Comparison of ENCODE assay signal across 8 cellular contexts in the genomic region with DNA sequence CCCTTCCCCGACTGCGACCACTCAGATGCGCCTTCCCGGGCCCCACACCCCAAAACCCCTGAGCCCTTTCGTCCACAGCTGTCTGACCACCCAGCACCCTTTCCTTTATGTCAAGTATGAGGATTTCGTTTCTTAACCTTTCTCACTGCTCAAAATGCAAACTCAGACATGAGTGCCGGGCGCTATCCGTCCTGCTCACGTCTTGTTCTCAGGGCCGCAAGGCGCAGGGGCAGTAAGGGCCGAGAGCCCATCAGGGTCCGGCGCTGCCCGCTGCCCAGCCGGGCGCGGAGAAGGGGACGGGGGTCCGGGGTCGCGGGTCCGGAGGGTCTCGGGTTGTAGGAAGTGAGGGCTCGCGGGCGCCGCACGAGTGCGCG. TPM values are rescaled to one million over a fixed set of nuclear protein-coding genes. Genes with fewer than 3 reads are reported as not detected.
DNase-seq lines count a peak whose midpoint lies in the region; ATAC-seq, FAIRE-seq and TF ChIP-seq lines count a peak whose summit lies in the region.

No MANE protein-coding gene starts in this region.

- TF ChIP-seq POLR2A in GM12878 (IDR thresholded peaks at IDR 0.05; ENCODE audit: low read depth, low read length) = no peak
- no peak for TF ChIP-seq POLR2A in vagina (IDR thresholded peaks at IDR 0.05)

- TF ChIP-seq EP300 in GM12878 (IDR thresholded peaks at IDR 0.05; ENCODE audit: borderline replicate concordance in 1 of 2, control insufficient read depth in 1 of 2, low read depth in 2 of 2, low read length in 2 of 2) = no peak

- ATAC-seq in HG03378 (IDR thresholded peaks at IDR 0.05; ENCODE audit: unreplicated experiment) (peak; percentile 17), GM12878 (peak; percentile 48), lower lobe of right lung (no peak), HG03520 (IDR thresholded peaks at IDR 0.05; ENCODE audit: unreplicated experiment) (no peak), HG03565 (IDR thresholded peaks at IDR 0.05; ENCODE audit: unreplicated experiment) (no peak), GM21423 (IDR thresholded peaks at IDR 0.05; ENCODE audit: unreplicated experiment) (no peak)

- H3K4me3 ChIP-seq in GM12878 = peak overlapping the region; percentile 80
- peak overlapping the region; percentile 99 for H3K4me3 ChIP-seq in lower lobe of right lung
- H3K4me3 ChIP-seq in vagina = peak overlapping the region; percentile 93 to 98

- 0% methylated on average over 11 of the region's 32 CpGs for WGBS in GM12878 (ENCODE audit: insufficient coverage, insufficient replicate concordance, low lambda C conversion rate, missing lambda C conversion rate)

- intact Hi-C loops in GM12878 (cut with micrococcal nuclease; ENCODE audit: unreplicated experiment) = loop anchor here (2.0 to 10.0 kb wide), 3 partner anchors 17 to 439 kb away; no protein-coding TSS in a partner anchor
- intact Hi-C loops in lower lobe of right lung (cut with DNase I) = no loop called here
- intact Hi-C loops in vagina (cut with DNase I) = no loop called here

- peak overlapping the region; percentile 70 for H3K9ac ChIP-seq in ES-I3 (ENCODE audit: low read depth, low read length)
- H3K9ac ChIP-seq in GM12878 (ENCODE audit: control insufficient read depth, insufficient read depth, low read length) = peak overlapping the region; percentile 94

- SMC1A ChIA-PET in GM12878 (lab: Charles Lee; ENCODE audit: uncharacterized antibody, unreplicated experiment) = interaction anchor here (0.8 to 1.5 kb wide), 3 partner anchors 16 to 79 kb away, joined by 3 to 4 read pairs (median 3); no protein-coding TSS in a partner anchor

- RAD21 ChIA-PET in GM12878 (lab: Charles Lee; ENCODE audit: unreplicated experiment) = interaction anchor here (1.1 to 1.3 kb wide), 5 partner anchors 14 to 87 kb away, joined by 3 to 4 read pairs (median 3); no protein-coding TSS in a partner anchor

- H3K36me3 ChIP-seq in ES-I3 (ENCODE audit: insufficient read depth, low read length) = peaks cover 8% of the 10 kb centered on the region; the same call in 1 of the 2 replicates
- peaks cover 0 to 20% of the 10 kb centered on the region in 2 experiments; a peak in 2 of 4 replicates for H3K36me3 ChIP-seq in GM12878 (ENCODE audit: control insufficient read depth in 2 of 2, insufficient read depth in 2 of 2, low read length in 1 of 2)
- H3K36me3 ChIP-seq in lower lobe of right lung = peaks cover 17% of the 10 kb centered on the region
- no peaks in the 10 kb centered on the region for H3K36me3 ChIP-seq in vagina

- CTCF ChIA-PET in GM12878 (lab: Yijun Ruan, JAX) = interaction anchor here (0.7 to 1.2 kb wide), 3 partner anchors 57 to 124 kb away, joined by 3 to 4 read pairs (median 3); no protein-coding TSS in a partner anchor

- DNase-seq in GM12878 (ENCODE audit: low read depth, low spot score) = no peak
- no peak for DNase-seq in lower lobe of right lung
- no peak for DNase-seq in vagina (ENCODE audit: extremely low spot score in 2 of 2)

- FAIRE-seq in GM12878 (lab: Jason Lieb, UNC) = no peak

- in situ Hi-C loops in GM12878 (cut with MboI) = no loop called here

- H3K27ac ChIP-seq in GM12878 (ENCODE audit: control insufficient read depth, insufficient read depth) (peak overlapping the region; percentile 96), lower lobe of right lung (peak overlapping the region; percentile 98), vagina (peak overlapping the region; percentile 97)

- H3K27me3 ChIP-seq in GM12878 (replicated peaks in 1 of 2; ENCODE audit: control insufficient read depth in 2 of 2, insufficient read depth in 2 of 2, low read length in 1 of 2) = no peaks in the 10 kb centered on the region
- H3K27me3 ChIP-seq in lower lobe of right lung (ENCODE audit: low read depth) = no peaks in the 10 kb centered on the region
- H3K27me3 ChIP-seq in vagina = no peaks in the 10 kb centered on the region

- TF ChIP-seq CTCF in GM12878 (IDR thresholded peaks at IDR 0.05 in 2 of 3, conservative IDR thresholded peaks at IDR 0.05 in 1 of 3; ENCODE audit: control insufficient read depth in 2 of 3, extremely low read depth in 1 of 3, insufficient read depth in 1 of 3, low read depth in 3 of 3, low read length in 3 of 3) = no peak
- no peak for TF ChIP-seq CTCF in lower lobe of right lung (IDR thresholded peaks at IDR 0.05)
- TF ChIP-seq CTCF in vagina (IDR thresholded peaks at IDR 0.05) = no peak

- H3K4me1 ChIP-seq in ES-I3 (ENCODE audit: insufficient read depth, low read length) = no peaks in the 10 kb centered on the region
- H3K4me1 ChIP-seq in GM12878 (ENCODE audit: control insufficient read depth, insufficient read depth, low read length) = peaks cover 2% of the 10 kb centered on the region
- peaks cover 34% of the 10 kb centered on the region for H3K4me1 ChIP-seq in lower lobe of right lung
- peaks cover 34% of the 10 kb centered on the region for H3K4me1 ChIP-seq in vagina

- H4K20me1 ChIP-seq in GM12878 (ENCODE audit: control insufficient read depth, insufficient read depth) = no peaks in the 10 kb centered on the region

- H2AFZ ChIP-seq in GM12878 (ENCODE audit: control insufficient read depth, low read depth, low read length) = peak overlapping the region; percentile 97

- H3K9me3 ChIP-seq in ES-I3 (ENCODE audit: control insufficient read depth, insufficient read depth, low read length) = peaks cover 15% of the 10 kb centered on the region
- peaks cover 22% of the 10 kb centered on the region for H3K9me3 ChIP-seq in GM12878 (replicated peaks; ENCODE audit: control insufficient read depth, insufficient read depth, low read length)
- H3K9me3 ChIP-seq in lower lobe of right lung = peaks cover 5% of the 10 kb centered on the region
- H3K9me3 ChIP-seq in vagina = peaks cover 4% of the 10 kb centered on the region

- peaks cover 54% of the 10 kb centered on the region for H3K79me2 ChIP-seq in GM12878 (ENCODE audit: control insufficient read depth, insufficient read depth, low read length)

- H3K4me2 ChIP-seq in GM12878 (ENCODE audit: control insufficient read depth, insufficient read depth) = peak overlapping the region; percentile 72

- no peak for TF ChIP-seq RAD21 in GM12878 (IDR thresholded peaks at IDR 0.05; ENCODE audit: insufficient read depth, low read depth, low read length)

- TSS peak; percentile 58 for BruUV-seq in GM12878 (replicated peaks; lab: Mats Ljungman, UMichigan)

- POLR2A ChIA-PET in GM12878 (lab: Charles Lee) = interaction anchor here (0.5 to 1.5 kb wide), 10 partner anchors 15 to 81 kb away, joined by 3 to 10 read pairs (median 6); no protein-coding TSS in a partner anchor

TF ChIP-seq in GM12878, 131 proteins besides CTCF, POLR2A, EP300 and RAD21:
- 0 out of 2 replicates have a peak, but pooled peaks have one; percentile 2 for TF ChIP-seq BCL11A (IDR thresholded peaks at IDR 0.05; ENCODE audit: low read depth, low read length)
- TF ChIP-seq RB1 (IDR thresholded peaks at IDR 0.05; ENCODE audit: borderline replicate concordance) = peak; percentile 24; the same call in 1 of the 2 replicates
- TF ChIP-seq ZNF687 (IDR thresholded peaks at IDR 0.05) = no peak

RNA-seq across cellular contexts. Expression of gene RBM33, which starts 0.7 kb away (rescaled TPM):
- 246 and 254 TPM in 2 replicates for total RNA-seq in GM12878 (2013; cell fraction: nucleolus; rRNA removed)
- total RNA-seq in GM12878 (2014; rRNA removed) = 24.6 and 27.2 TPM in 2 replicates
- total RNA-seq in GM12878 (2014; rRNA removed; fragmentation: Illumina TruSeq; extraction: Trizol) = 22.2 and 23.6 TPM in 2 replicates
- 62.0 and 67.2 TPM in 2 replicates for total RNA-seq in GM12878 (2021)
- 21.1 TPM for polyA plus RNA-seq in GM12878 (2011; ENCODE audit: low read depth)
- polyA plus RNA-seq in GM12878 (2011; rRNA removed) = 17.4 and 22.6 TPM in 2 replicates
- 12.2 and 15.6 TPM in 2 replicates for polyA plus RNA-seq in GM12878 (2011; cell fraction: cytosol; rRNA removed)
- 85.8 and 102 TPM in 2 replicates for polyA plus RNA-seq in GM12878 (2011; cell fraction: nucleus; rRNA removed)
- polyA plus RNA-seq in GM12878 (2012) = 30.2 and 32.3 TPM in 2 replicates
- polyA plus RNA-seq in GM12878 (2014; fragmentation: Illumina TruSeq; extraction: Trizol) = 21.9 and 26.1 TPM in 2 replicates
- polyA plus RNA-seq in GM12878 (2014; fragmentation: Nextera tagmentation; extraction: Ambion mirVana) = 1 to 10 TPM; 4.7 to 5.6 TPM
- polyA plus RNA-seq in GM12878 (2014; rRNA removed) = 25.1 and 32.9 TPM in 2 replicates
- 10 to 100 TPM; 55.5 to 60.3 TPM for polyA plus RNA-seq in GM12878 (2016; fragmentation: Nextera tagmentation; extraction: Ambion mirVana)
- 22.2 and 30.2 TPM in 2 replicates for polyA minus RNA-seq in GM12878 (2011; rRNA and poly(A)+ RNA removed)
- 16.7 and 18.6 TPM in 2 replicates for polyA minus RNA-seq in GM12878 (2011; cell fraction: cytosol; rRNA and poly(A)+ RNA removed)
- polyA minus RNA-seq in GM12878 (2011; cell fraction: nucleus; rRNA and poly(A)+ RNA removed) = 45.2 and 78.7 TPM in 2 replicates
- 67.2 TPM for total RNA-seq in lower lobe of right lung
- total RNA-seq in vagina = 63.8 TPM

Comparison
In these comparisons a context has a peak if more than half of its experiments do, and no peak if none do; other contexts are left out.
1. ATAC-seq: peak in HG03378 (single experiment) and GM12878 (single experiment); none in lower lobe of right lung (0 of 2), HG03520 (single experiment), HG03565 (single experiment) and GM21423 (single experiment).
2. Peak in every context shown above with its lines, with median percentiles within 50 percentile points of each other: H3K27ac ChIP-seq and H3K4me3 ChIP-seq.